In the genomic region with DNA sequence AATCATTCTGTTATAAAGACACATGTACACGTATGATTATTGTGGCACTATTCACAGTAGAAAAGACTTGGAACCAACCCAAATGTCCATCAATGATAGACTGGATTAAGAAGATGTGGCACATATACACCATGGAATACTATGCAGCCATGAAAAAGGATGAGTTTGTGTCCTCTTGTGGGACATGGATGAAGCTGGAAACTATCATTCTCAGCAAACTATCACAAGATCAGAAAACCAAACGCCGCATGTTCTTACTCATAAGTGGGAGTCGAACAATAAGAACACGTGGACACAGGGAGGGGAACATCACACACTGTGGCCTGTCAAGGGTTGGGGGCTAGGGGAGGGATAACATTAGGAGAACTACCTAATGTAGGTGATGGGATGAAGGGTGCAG, we compare ENCODE assay signal across 2 cellular contexts. TPM values are rescaled to one million over a fixed set of nuclear protein-coding genes. Genes with fewer than 3 reads are reported as not detected.
"Had no signal": no experiment of that assay in that cellular context is flagged by ENCODE, and none has a peak within 500 bp of the region (broad histone marks: within the 10 kb centered on the region; RNA-seq: fewer than 3 reads in every experiment).

No MANE protein-coding gene starts in this region.

RNA-seq across cellular contexts. Expression of gene RAB9B, which starts 15.0 kb away (rescaled TPM):
- polyA plus RNA-seq: HepG2 had no signal

RNA-seq across cellular contexts. Expression of gene PLP1, which starts 40.5 kb away (rescaled TPM):
- polyA plus RNA-seq: IgD-negative memory B cell had no signal
